ENCODE assay signal across 24 cellular contexts in genomic region chr2:105649534-105649933, GRCh38.
DNase-seq lines count a peak whose midpoint lies in the region; ATAC-seq, FAIRE-seq and TF ChIP-seq lines count a peak whose summit lies in the region.
"Had no signal": no experiment of that assay in that cellular context is flagged by ENCODE, and none has a peak within 500 bp of the region (broad histone marks: within the 10 kb centered on the region; RNA-seq: fewer than 3 reads in every experiment).

No MANE protein-coding gene starts in this region.

- 28% methylated on average over 2 of the region's 2 CpGs for WGBS in K562 (ENCODE audit: insufficient coverage, low coverage, missing lambda C conversion rate)
- WGBS in mesenchymal stem cell = 100% methylated on average over 1 of the region's 2 CpGs
- 24 to 53% (median 40%) methylated on average over 2 of the region's 2 CpGs for WGBS in small intestine, 3 donors

- H3K27ac ChIP-seq in K562 (ENCODE audit: extremely low read depth, low read depth, low read length) (no peak overlapping the region), mesenchymal stem cell (ENCODE audit: low read length, poor library complexity, severe bottlenecking) (no peak overlapping the region), small intestine (ENCODE audit: low read depth in 1 of 2, low read length in 1 of 2) (no peak overlapping the region)
- H3K27ac ChIP-seq: BLaER1 had no signal

- intact Hi-C loops in K562 (cut with micrococcal nuclease) = no loop called here

- no peak overlapping the region for H3K4ac ChIP-seq in mesenchymal stem cell (ENCODE audit: low read depth in 1 of 2, low read length in 2 of 2)

- no peaks in the 10 kb centered on the region for H3K36me3 ChIP-seq in K562 (ENCODE audit: control insufficient read depth, insufficient read depth, low read length)
- H3K36me3 ChIP-seq in bronchial epithelial cell (ENCODE audit: control insufficient read depth, insufficient read depth, low read length) = no peaks in the 10 kb centered on the region
- no peaks in the 10 kb centered on the region for H3K36me3 ChIP-seq in mesenchymal stem cell (ENCODE audit: control insufficient read depth in 1 of 2, insufficient read depth in 2 of 2, low read depth in 1 of 2, low read length in 2 of 2)
- no peaks in the 10 kb centered on the region for H3K36me3 ChIP-seq in small intestine (ENCODE audit: control insufficient read depth in 2 of 2, insufficient read depth in 2 of 2, low read length in 2 of 2)
- H3K36me3 ChIP-seq: BE2C, BLaER1 had no signal

- H3K9me1 ChIP-seq in K562 (ENCODE audit: control insufficient read depth, insufficient read depth, low read length) = no peaks in the 10 kb centered on the region

- H2BK12ac ChIP-seq in mesenchymal stem cell (ENCODE audit: low read length in 2 of 2) = no peak overlapping the region

- H4K20me1 ChIP-seq in K562 (replicated peaks; ENCODE audit: control insufficient read depth, insufficient read depth, low read length) = no peaks in the 10 kb centered on the region
- H4K20me1 ChIP-seq: BLaER1 had no signal

- H2AK5ac ChIP-seq in mesenchymal stem cell (ENCODE audit: low read length, severe bottlenecking) = no peak overlapping the region

- no peak for TF ChIP-seq EP300 in K562 (IDR thresholded peaks at IDR 0.05; ENCODE audit: low read length)

- peaks cover 0 to 14% (median 5%) of the 10 kb centered on the region in 3 donors for H3K27me3 Mint-ChIP-seq in immature natural killer cell (ENCODE audit: low read depth in 3 of 3)

- H3K9me3 ChIP-seq in K562 (replicated peaks; ENCODE audit: control insufficient read depth, insufficient read depth, low read depth, low read length) (no peaks in the 10 kb centered on the region), mesenchymal stem cell (ENCODE audit: control insufficient read depth, low read length) (no peaks in the 10 kb centered on the region), small intestine (ENCODE audit: control insufficient read depth, low read depth) (no peaks in the 10 kb centered on the region)
- H3K9me3 ChIP-seq: BE2C, BLaER1 had no signal

- no peak for TF ChIP-seq CTCF in K562 (IDR thresholded peaks at IDR 0.05 in 2 of 3, conservative IDR thresholded peaks at IDR 0.05 in 1 of 3; ENCODE audit: insufficient read depth in 2 of 3, low read depth in 1 of 3, low read length in 3 of 3)
- no peak for TF ChIP-seq CTCF in bronchial epithelial cell (IDR thresholded peaks at IDR 0.05; ENCODE audit: insufficient read depth, low read length, severe bottlenecking)

- no peak for DNase-seq in K562 (ENCODE audit: extremely low read depth in 1 of 4, low spot score in 3 of 4)
- no peak for DNase-seq in bronchial epithelial cell (ENCODE audit: low read depth)
- DNase-seq in mesenchymal stem cell = no peak
- DNase-seq in small intestine = peak; percentile 88
- DNase-seq in D341Med (ENCODE audit: low spot score) = no peak
- no peak for DNase-seq in immature natural killer cell
- DNase-seq in LoVo (ENCODE audit: low spot score) = no peak
- DNase-seq: 8988T; ACHN; BE2C; C1 segment of cervical spinal cord; CD4-positive, alpha-beta memory T cell; CD4-positive, CD25-positive, alpha-beta regulatory T cell; CD8-positive, alpha-beta memory T cell; COR-L47; DMS79 treated with DMSO at 0.1 percent for 48 hours; GF-D8 had no signal

- CTCF ChIA-PET in K562 (lab: Yijun Ruan, JAX; ENCODE audit: low intra/inter-chr PET ratio) = no interaction called here

- H2AFZ ChIP-seq in K562 (ENCODE audit: low read depth, low read length) = no peak overlapping the region
- H2AFZ ChIP-seq in mesenchymal stem cell (ENCODE audit: low read depth, low read length) = no peak overlapping the region

- no peak for TF ChIP-seq RAD21 in K562 (CRISPR knock-in tag; conservative IDR thresholded peaks at IDR 0.05 in 1 of 2, IDR thresholded peaks at IDR 0.05 in 1 of 2)

- H2BK5ac ChIP-seq in mesenchymal stem cell (ENCODE audit: low read depth, low read length, poor library complexity, severe bottlenecking) = no peak overlapping the region

- H3K14ac ChIP-seq in mesenchymal stem cell (ENCODE audit: low read length in 2 of 2) = no peak overlapping the region

- ATAC-seq in K562 = no peak

- H3K27me3 ChIP-seq in K562 (ENCODE audit: control insufficient read depth in 2 of 2, insufficient read depth in 2 of 2, low read length in 2 of 2) (peaks cover 2 to 3% of the 10 kb centered on the region in 2 experiments; a peak in 1 of 5 replicates), bronchial epithelial cell (ENCODE audit: control insufficient read depth, insufficient read depth, low read length) (no peaks in the 10 kb centered on the region), mesenchymal stem cell (ENCODE audit: control insufficient read depth in 1 of 2, insufficient read depth in 1 of 2, low read length in 2 of 2) (peaks cover 12 to 31% of the 10 kb centered on the region in 2 experiments), small intestine (ENCODE audit: control insufficient read depth in 2 of 2, insufficient read depth in 2 of 2, low read length in 2 of 2) (no peaks in the 10 kb centered on the region)
- H3K27me3 ChIP-seq: BE2C, BLaER1 had no signal

- FAIRE-seq in K562 (lab: Jason Lieb, UNC) = no peak
- FAIRE-seq in bronchial epithelial cell (lab: Jason Lieb, UNC) = peak; percentile 83
- no peak for FAIRE-seq in small intestine (lab: Jason Lieb, UNC)
- FAIRE-seq: A204.1, D721Med, G401.6, GM12891, GM18507 had no signal

- no TSS peak for BruUV-seq in K562 (replicated peaks; lab: Mats Ljungman, UMichigan)

- no peak overlapping the region for H3K23ac ChIP-seq in mesenchymal stem cell (ENCODE audit: low read length in 2 of 2)

- no peak overlapping the region for H3K4me3 Mint-ChIP-seq in immature natural killer cell
- H3K4me3 Mint-ChIP-seq: CD14-positive monocyte; CD4-positive, alpha-beta memory T cell; CD4-positive, CD25-positive, alpha-beta regulatory T cell; CD8-positive, alpha-beta memory T cell had no signal

- peaks cover 0 to 3% (median 0%) of the 10 kb centered on the region in 3 donors for H3K36me3 Mint-ChIP-seq in immature natural killer cell
- H3K36me3 Mint-ChIP-seq: CD14-positive monocyte; CD4-positive, alpha-beta memory T cell; CD4-positive, CD25-positive, alpha-beta regulatory T cell had no signal

- no peaks in the 10 kb centered on the region for H3K4me1 Mint-ChIP-seq in immature natural killer cell
- H3K4me1 Mint-ChIP-seq: CD14-positive monocyte had no signal

- H3K79me2 ChIP-seq in K562 (ENCODE audit: control insufficient read depth, insufficient read depth, low read length) = no peaks in the 10 kb centered on the region

- no peak overlapping the region for H3K27ac Mint-ChIP-seq in immature natural killer cell
- H3K27ac Mint-ChIP-seq: CD14-positive monocyte had no signal

- H4K91ac ChIP-seq in mesenchymal stem cell (ENCODE audit: low read length) = no peak overlapping the region

- no peak overlapping the region for H2BK15ac ChIP-seq in mesenchymal stem cell (ENCODE audit: low read depth, poor library complexity, severe bottlenecking)

- H3K4me1 ChIP-seq in K562 (replicated peaks in 1 of 2; ENCODE audit: control insufficient read depth in 2 of 2, insufficient read depth in 2 of 2, low read length in 2 of 2) (no peaks in the 10 kb centered on the region; a peak in 1 of 5 replicates), mesenchymal stem cell (ENCODE audit: control insufficient read depth, insufficient read depth, low read depth, low read length) (no peaks in the 10 kb centered on the region), small intestine (ENCODE audit: control insufficient read depth in 2 of 2, insufficient read depth in 1 of 2, low read depth in 1 of 2, low read length in 1 of 2) (peaks cover 0 to 7% of the 10 kb centered on the region in 2 donors)
- H3K4me1 ChIP-seq: BE2C had no signal

- no peaks in the 10 kb centered on the region for H3K79me1 ChIP-seq in mesenchymal stem cell (replicated peaks; ENCODE audit: low read length, poor library complexity, severe bottlenecking)

- in situ Hi-C loops in K562 (cut with MboI) = no loop called here

- H3K9ac ChIP-seq in K562 (ENCODE audit: insufficient read depth in 1 of 2, low read depth in 2 of 2, low read length in 2 of 2) (no peak overlapping the region), mesenchymal stem cell (ENCODE audit: low read length) (no peak overlapping the region)
- H3K9ac ChIP-seq: BLaER1 had no signal

- no peak overlapping the region for H4K8ac ChIP-seq in mesenchymal stem cell (ENCODE audit: low read length)

- no peak overlapping the region for H3K18ac ChIP-seq in mesenchymal stem cell (ENCODE audit: low read depth in 1 of 2, low read length in 2 of 2)

- TF ChIP-seq POLR2A in K562 (conservative IDR thresholded peaks at IDR 0.05) = no peak

- POLR2A ChIA-PET in K562 (lab: Yijun Ruan, JAX) = interaction anchor here (1.0 kb wide), 1 partner anchor 41 kb away, joined by 3 read pairs; no protein-coding TSS in a partner anchor

- H3K4me3 ChIP-seq in K562 = no peak overlapping the region
- H3K4me3 ChIP-seq in bronchial epithelial cell (ENCODE audit: low read depth, low read length) = no peak overlapping the region
- no peak overlapping the region for H3K4me3 ChIP-seq in mesenchymal stem cell (ENCODE audit: insufficient read depth in 1 of 2, low read depth in 1 of 2, low read length in 2 of 2)
- H3K4me3 ChIP-seq in small intestine (ENCODE audit: low read depth in 1 of 2, low read length in 2 of 2) = no peak overlapping the region
- H3K4me3 ChIP-seq: BLaER1 had no signal

- H3K9me3 Mint-ChIP-seq in immature natural killer cell = peaks cover 0 to 3% (median 0%) of the 10 kb centered on the region in 6 donors

- H3K4me2 ChIP-seq in K562 (ENCODE audit: insufficient read depth, low read length) (no peak overlapping the region), mesenchymal stem cell (ENCODE audit: low read length, poor library complexity, severe bottlenecking) (no peak overlapping the region)
- H3K4me2 ChIP-seq: BLaER1 had no signal

- peak overlapping the region; percentile 1 for H2BK120ac ChIP-seq in mesenchymal stem cell (ENCODE audit: low read depth, low read length)

TF ChIP-seq in K562, 482 proteins besides CTCF, POLR2A, EP300 and RAD21 (continues in another document):
- no peak for TF ChIP-seq RHOXF2B (CRISPR knock-in tag; conservative IDR thresholded peaks at IDR 0.05)
